In genomic region chr3:55489804-55490132, GRCh38 we compare ENCODE assay signal across 9 cellular contexts. TPM values are rescaled to one million over a fixed set of nuclear protein-coding genes. Genes with fewer than 3 reads are reported as not detected.
DNase-seq lines count a peak whose midpoint lies in the region; ATAC-seq and TF ChIP-seq lines count a peak whose summit lies in the region.
"Had no signal": no experiment of that assay in that cellular context is flagged by ENCODE, and none has a peak within 500 bp of the region (broad histone marks: within the 10 kb centered on the region; RNA-seq: fewer than 3 reads in every experiment).

No MANE protein-coding gene starts in this region.

- H3K9me3 Mint-ChIP-seq in activated CD8-positive, alpha-beta T cell treated with anti-CD3 and anti-CD28 coated beads, Interleukin-2, amount 10 ng/mL, durations not matched to agents 7 days and 5 days (ENCODE audit: insufficient read depth) = no peaks in the 10 kb centered on the region
- H3K9me3 Mint-ChIP-seq in activated CD8-positive, alpha-beta T cell treated with anti-CD3 and anti-CD28 coated beads for 36 hours = no peaks in the 10 kb centered on the region

- H3K9me3 ChIP-seq in upper lobe of left lung = no peaks in the 10 kb centered on the region
- H3K9me3 ChIP-seq in esophagus muscularis mucosa = no peaks in the 10 kb centered on the region
- H3K9me3 ChIP-seq: tibial artery had no signal

- in situ Hi-C loops in brain microvascular endothelial cell (cut with HindIII; ENCODE audit: low pct_ligation_motif_present, low sequenced_read_pairs) = loop anchor here (25.0 kb wide), 4 partner anchors 223 to 627 kb away; no protein-coding TSS in a partner anchor

- H3K27ac Mint-ChIP-seq in activated CD8-positive, alpha-beta T cell treated with anti-CD3 and anti-CD28 coated beads, Interleukin-2, amount 10 ng/mL, durations not matched to agents 7 days and 5 days = no peak overlapping the region
- H3K27ac Mint-ChIP-seq in activated CD8-positive, alpha-beta T cell treated with anti-CD3 and anti-CD28 coated beads for 36 hours = no peak overlapping the region

- TF ChIP-seq POLR2A in upper lobe of left lung (IDR thresholded peaks at IDR 0.05) = no peak
- no peak for TF ChIP-seq POLR2A in esophagus muscularis mucosa (IDR thresholded peaks at IDR 0.05; ENCODE audit: low read depth)

- POLR2A ChIA-PET in activated CD8-positive, alpha-beta T cell treated with anti-CD3 and anti-CD28 coated beads, Interleukin-2, amount 10 ng/mL, durations not matched to agents 7 days and 5 days (lab: Charles Lee) = no interaction called here
- POLR2A ChIA-PET in activated CD8-positive, alpha-beta T cell treated with anti-CD3 and anti-CD28 coated beads for 36 hours (lab: Charles Lee) = no interaction called here

- ATAC-seq in activated CD8-positive, alpha-beta T cell treated with anti-CD3 and anti-CD28 coated beads, Interleukin-2, amount 10 ng/mL, durations not matched to agents 7 days and 5 days = no peak
- ATAC-seq in activated CD8-positive, alpha-beta T cell treated with anti-CD3 and anti-CD28 coated beads for 36 hours = no peak
- peak in 1 of 2 donors; percentile 19 for ATAC-seq in upper lobe of left lung (ENCODE audit: low FRiP score in 2 of 2)
- no peak for ATAC-seq in HG03095 (IDR thresholded peaks at IDR 0.05; ENCODE audit: unreplicated experiment)

- peaks cover 54% of the 10 kb centered on the region for H3K27me3 Mint-ChIP-seq in activated CD8-positive, alpha-beta T cell treated with anti-CD3 and anti-CD28 coated beads, Interleukin-2, amount 10 ng/mL, durations not matched to agents 7 days and 5 days (ENCODE audit: low read depth)
- H3K27me3 Mint-ChIP-seq in activated CD8-positive, alpha-beta T cell treated with anti-CD3 and anti-CD28 coated beads for 36 hours = peaks cover 56% of the 10 kb centered on the region

- no peak for TF ChIP-seq EP300 in upper lobe of left lung (IDR thresholded peaks at IDR 0.05)
- TF ChIP-seq EP300 in esophagus muscularis mucosa (IDR thresholded peaks at IDR 0.05) = no peak

- CTCF ChIA-PET in activated CD8-positive, alpha-beta T cell treated with anti-CD3 and anti-CD28 coated beads, Interleukin-2, amount 10 ng/mL, durations not matched to agents 7 days and 5 days (lab: Charles Lee) = no interaction called here
- CTCF ChIA-PET in activated CD8-positive, alpha-beta T cell treated with anti-CD3 and anti-CD28 coated beads for 36 hours (lab: Charles Lee) = no interaction called here

- peak overlapping the region; percentile 4 for H3K4me3 Mint-ChIP-seq in activated CD8-positive, alpha-beta T cell treated with anti-CD3 and anti-CD28 coated beads, Interleukin-2, amount 10 ng/mL, durations not matched to agents 7 days and 5 days
- H3K4me3 Mint-ChIP-seq in activated CD8-positive, alpha-beta T cell treated with anti-CD3 and anti-CD28 coated beads for 36 hours = no peak overlapping the region

- H3K4me1 Mint-ChIP-seq in activated CD8-positive, alpha-beta T cell treated with anti-CD3 and anti-CD28 coated beads, Interleukin-2, amount 10 ng/mL, durations not matched to agents 7 days and 5 days (ENCODE audit: low read depth) = peaks cover 23% of the 10 kb centered on the region
- peaks cover 12% of the 10 kb centered on the region for H3K4me1 Mint-ChIP-seq in activated CD8-positive, alpha-beta T cell treated with anti-CD3 and anti-CD28 coated beads for 36 hours (ENCODE audit: low read depth)

- H3K27me3 ChIP-seq in brain microvascular endothelial cell (replicated peaks) = no peaks in the 10 kb centered on the region
- peaks cover 0 to 16% (median 3%) of the 10 kb centered on the region in 4 donors for H3K27me3 ChIP-seq in upper lobe of left lung
- H3K27me3 ChIP-seq in esophagus muscularis mucosa = peaks cover 0 to 32% (median 0%) of the 10 kb centered on the region in 4 donors

- 3 to 9% methylated on average over 10 to 17 of the region's 17 CpGs for WGBS in upper lobe of left lung, 2 donors
- WGBS in esophagus muscularis mucosa = 46% methylated on average over 17 of the region's 17 CpGs

- H3K36me3 ChIP-seq in brain microvascular endothelial cell (replicated peaks) (no peaks in the 10 kb centered on the region), upper lobe of left lung (no peaks in the 10 kb centered on the region), esophagus muscularis mucosa (no peaks in the 10 kb centered on the region)
- H3K36me3 ChIP-seq: tibial artery had no signal

- intact Hi-C loops in activated CD8-positive, alpha-beta T cell treated with anti-CD3 and anti-CD28 coated beads for 36 hours (cut with micrococcal nuclease) = loop anchor here (10.0 kb wide), 2 partner anchors 255 to 765 kb away; no protein-coding TSS in a partner anchor
- intact Hi-C loops in esophagus muscularis mucosa (cut with DNase I) = loop anchor here (10.0 kb wide), 4 partner anchors 295 to 555 kb away; no protein-coding TSS in a partner anchor

- DNase-seq in activated CD8-positive, alpha-beta T cell treated with anti-CD3 and anti-CD28 coated beads, Interleukin-2, amount 10 ng/mL, durations not matched to agents 7 days and 5 days = no peak
- no peak for DNase-seq in activated CD8-positive, alpha-beta T cell treated with anti-CD3 and anti-CD28 coated beads for 36 hours
- DNase-seq in brain microvascular endothelial cell = no peak
- DNase-seq in left kidney (ENCODE audit: low read depth, low spot score) = peak; percentile 72
- DNase-seq in upper lobe of left lung = peak; percentile 39 to 83
- no peak for DNase-seq in esophagus muscularis mucosa (ENCODE audit: extremely low spot score)
- no peak for DNase-seq in CD1c-positive myeloid dendritic cell (ENCODE audit: extremely low spot score)
- DNase-seq: tibial artery had no signal

- H3K27ac ChIP-seq in brain microvascular endothelial cell = no peak overlapping the region
- H3K27ac ChIP-seq in upper lobe of left lung = peak overlapping the region in 2 of 4 donors; percentile 42 to 46
- no peak overlapping the region for H3K27ac ChIP-seq in esophagus muscularis mucosa (replicated peaks in 1 of 4)
- H3K27ac ChIP-seq: tibial artery had no signal

- H3K4me3 ChIP-seq in brain microvascular endothelial cell (ENCODE audit: low read depth, low read length) = peak overlapping the region; percentile 90
- peak overlapping the region in 3 of 4 donors; percentile 10 to 85 (median 75) for H3K4me3 ChIP-seq in upper lobe of left lung
- H3K4me3 ChIP-seq in esophagus muscularis mucosa = no peak overlapping the region
- H3K4me3 ChIP-seq: tibial artery had no signal

- peaks cover 14 to 55% (median 23%) of the 10 kb centered on the region in 4 donors for H3K4me1 ChIP-seq in upper lobe of left lung
- H3K4me1 ChIP-seq in esophagus muscularis mucosa = peaks cover 8 to 57% (median 43%) of the 10 kb centered on the region in 4 donors

- no peak for TF ChIP-seq CTCF in activated CD8-positive, alpha-beta T cell treated with anti-CD3 and anti-CD28 coated beads for 36 hours (IDR thresholded peaks at IDR 0.05)
- TF ChIP-seq CTCF in brain microvascular endothelial cell (IDR thresholded peaks at IDR 0.05; ENCODE audit: low read depth, low read length, missing control alignments) (no peak), upper lobe of left lung (IDR thresholded peaks at IDR 0.05) (no peak), esophagus muscularis mucosa (IDR thresholded peaks at IDR 0.05) (no peak)

- H3K36me3 Mint-ChIP-seq in activated CD8-positive, alpha-beta T cell treated with anti-CD3 and anti-CD28 coated beads, Interleukin-2, amount 10 ng/mL, durations not matched to agents 7 days and 5 days (ENCODE audit: low read depth) = no peaks in the 10 kb centered on the region
- no peaks in the 10 kb centered on the region for H3K36me3 Mint-ChIP-seq in activated CD8-positive, alpha-beta T cell treated with anti-CD3 and anti-CD28 coated beads for 36 hours (ENCODE audit: low read depth)

RNA-seq across cellular contexts. Expression of gene WNT5A, which starts 2.7 kb away (rescaled TPM):
- total RNA-seq in activated CD8-positive, alpha-beta T cell treated with anti-CD3 and anti-CD28 coated beads, Interleukin-2, amount 10 ng/mL, durations not matched to agents 7 days and 5 days = not detected
- total RNA-seq in activated CD8-positive, alpha-beta T cell treated with anti-CD3 and anti-CD28 coated beads for 36 hours = not detected
- total RNA-seq in upper lobe of left lung = 10 to 100 TPM; 22.1 to 36.2 (median 28.0) TPM
- total RNA-seq in esophagus muscularis mucosa = 10 to 100 TPM; 14.5 to 45.9 (median 21.0) TPM

Comparison
In these comparisons a context has a peak if more than half of its experiments do, and no peak if none do; other contexts are left out.
1. DNase-seq: peak in left kidney (single experiment) and upper lobe of left lung (2 of 2); none in activated CD8-positive, alpha-beta T cell treated with anti-CD3 and anti-CD28 coated beads, Interleukin-2, amount 10 ng/mL, durations not matched to agents 7 days and 5 days (single experiment), activated CD8-positive, alpha-beta T cell treated with anti-CD3 and anti-CD28 coated beads for 36 hours (single experiment), brain microvascular endothelial cell (single experiment), esophagus muscularis mucosa (single experiment) and CD1c-positive myeloid dendritic cell (single experiment).
2. H3K4me3 ChIP-seq: peak in brain microvascular endothelial cell (single experiment) and upper lobe of left lung (3 of 4); none in esophagus muscularis mucosa (0 of 4).
3. RNA of gene WNT5A, which starts 2.7 kb away (total RNA-seq): 22.1 to 36.2 TPM in upper lobe of left lung and 14.5 to 45.9 TPM in esophagus muscularis mucosa; not detected in activated CD8-positive, alpha-beta T cell treated with anti-CD3 and anti-CD28 coated beads, Interleukin-2, amount 10 ng/mL, durations not matched to agents 7 days and 5 days and not detected in activated CD8-positive, alpha-beta T cell treated with anti-CD3 and anti-CD28 coated beads for 36 hours; every median in the first group is over 10 times any median in the second.